ENCODE assay signal across 1 cellular context in genomic region chr12:116276433-116277216, GRCh38.
A peak's percentile ranks its signal among the peaks of the same experiment; 100 is the strongest.
TF ChIP-seq lines count a peak whose summit lies in the region.

No MANE protein-coding gene starts in this region.

TF ChIP-seq in HEK293, 187 proteins besides CTCF, POLR2A, EP300 and RAD21 (continued from another document and continues in another):
- TF ChIP-seq PRDM2 (tag by site-specific recombination; IDR thresholded peaks at IDR 0.05; ENCODE audit: borderline replicate concordance) = no peak
- no peak; the same call in 1 of the 2 replicates for TF ChIP-seq ZBTB11 (tag by site-specific recombination; conservative IDR thresholded peaks at IDR 0.05; ENCODE audit: low read depth)
- TF ChIP-seq GLI2 (tag by site-specific recombination; IDR thresholded peaks at IDR 0.05; ENCODE audit: borderline replicate concordance, low read depth) = no peak
- TF ChIP-seq PATZ1 (tag by site-specific recombination; IDR thresholded peaks at IDR 0.05) = peak; percentile 90
- TF ChIP-seq ZNF600 (tag by site-specific recombination; IDR thresholded peaks at IDR 0.05) = peak; percentile 87; the same call in 1 of the 2 replicates
- TF ChIP-seq INSM2 (tag by site-specific recombination; IDR thresholded peaks at IDR 0.05) = 0 out of 2 replicates have a peak, but pooled peaks have one; percentile 30
- TF ChIP-seq ZNF670 (tag by site-specific recombination; IDR thresholded peaks at IDR 0.05; ENCODE audit: low read depth) = no peak
- peak; percentile 60 for TF ChIP-seq ZBTB26 (tag by site-specific recombination; optimal IDR thresholded peaks at IDR 0.05)
- TF ChIP-seq ZNF76 (tag by site-specific recombination; IDR thresholded peaks at IDR 0.05; ENCODE audit: borderline replicate concordance, low read depth) = peak; percentile 61
- 0 out of 2 replicates have a peak, but pooled peaks have one; percentile 8 for TF ChIP-seq ZFP37 (tag by site-specific recombination; IDR thresholded peaks at IDR 0.05)
- 0 out of 2 replicates have a peak, but pooled peaks have one; percentile 62 for TF ChIP-seq ZBTB10 (tag by site-specific recombination; IDR thresholded peaks at IDR 0.05)
- TF ChIP-seq KLF8 (tag by site-specific recombination; IDR thresholded peaks at IDR 0.05) = peak; percentile 43; the same call in 1 of the 2 replicates
- TF ChIP-seq ZNF501 (tag by site-specific recombination; IDR thresholded peaks at IDR 0.05) = peak; percentile 16
- TF ChIP-seq ZBTB17 (tag by site-specific recombination; IDR thresholded peaks at IDR 0.05) = peak; percentile 87
- TF ChIP-seq ZBTB20 (tag by site-specific recombination; IDR thresholded peaks at IDR 0.05) = peak; percentile 34; the same call in 1 of the 2 replicates
- TF ChIP-seq ZNF211 (tag by site-specific recombination; IDR thresholded peaks at IDR 0.05; ENCODE audit: low read depth) = no peak
- TF ChIP-seq ZNF24 (tag by site-specific recombination; IDR thresholded peaks at IDR 0.05) = no peak
- no peak for TF ChIP-seq ZIC2 (tag by site-specific recombination; IDR thresholded peaks at IDR 0.05)
- TF ChIP-seq ZNF423 (tag by site-specific recombination; IDR thresholded peaks at IDR 0.05) = 0 out of 2 replicates have a peak, but pooled peaks have one; percentile 3
- no peak for TF ChIP-seq ZNF785 (tag by site-specific recombination; IDR thresholded peaks at IDR 0.05)
- TF ChIP-seq ZNF214 (tag by site-specific recombination; IDR thresholded peaks at IDR 0.05; ENCODE audit: borderline replicate concordance) = no peak
- TF ChIP-seq ZNF398 (tag by site-specific recombination; IDR thresholded peaks at IDR 0.05) = peak; percentile 93
- 0 out of 2 replicates have a peak, but pooled peaks have one; percentile 11 for TF ChIP-seq ZNF133 (tag by site-specific recombination; IDR thresholded peaks at IDR 0.05)
- TF ChIP-seq ZNF561 (tag by site-specific recombination; IDR thresholded peaks at IDR 0.05; ENCODE audit: borderline replicate concordance) = 0 out of 2 replicates have a peak, but pooled peaks have one; percentile 50
- 0 out of 2 replicates have a peak, but pooled peaks have one; percentile 28 for TF ChIP-seq KLF17 (tag by site-specific recombination; IDR thresholded peaks at IDR 0.05)
- no peak for TF ChIP-seq ZNF571 (tag by site-specific recombination; IDR thresholded peaks at IDR 0.05)
- peak; percentile 100 for TF ChIP-seq ZNF341 (tag by site-specific recombination; IDR thresholded peaks at IDR 0.05; ENCODE audit: low read depth)
- TF ChIP-seq WT1 (tag by site-specific recombination; IDR thresholded peaks at IDR 0.05) = peak; percentile 65; the same call in 1 of the 2 replicates
- peak; percentile 26; the same call in 1 of the 2 replicates for TF ChIP-seq SP2 (tag by site-specific recombination; IDR thresholded peaks at IDR 0.05)
